In genomic region chr1:172894345-172895049, GRCh38 we compare ENCODE assay signal across 8 cellular contexts.
A peak's percentile ranks its signal among the peaks of the same experiment; 100 is the strongest.
DNase-seq lines count a peak whose midpoint lies in the region; ATAC-seq and TF ChIP-seq lines count a peak whose summit lies in the region.
"Had no signal": no experiment of that assay in that cellular context is flagged by ENCODE, and none has a peak within 500 bp of the region (broad histone marks: within the 10 kb centered on the region; RNA-seq: fewer than 3 reads in every experiment).

No MANE protein-coding gene starts in this region.

- no peak overlapping the region for H3K23ac ChIP-seq in H9 (ENCODE audit: insufficient read length, low read depth, low read length)

- H4K91ac ChIP-seq in H9 (ENCODE audit: insufficient read length, low read depth, low read length), result no peak overlapping the region

- no peaks in the 10 kb centered on the region for H3K23me2 ChIP-seq in H9 (ENCODE audit: insufficient read length, low read depth, low read length, poor library complexity, severe bottlenecking)

- DNase-seq in activated B cell treated with CpG ODN at 0.5 μM for 24 hours (no peak), natural killer cell (no peak), breast epithelium (ENCODE audit: low spot score in 2 of 2) (no peak), H9 (no peak)
- DNase-seq: NCI-H446 had no signal

- H4K5ac ChIP-seq in H9 (ENCODE audit: insufficient read length, low read depth, low read length), result no peak overlapping the region

- H3T11ph ChIP-seq in H9 (ENCODE audit: low read length), result no peak overlapping the region

- no peak overlapping the region for H3K4me3 ChIP-seq in breast epithelium

- H3K4me1 ChIP-seq in breast epithelium, result no peaks in the 10 kb centered on the region
- no peaks in the 10 kb centered on the region for H3K4me1 ChIP-seq in H9 (ENCODE audit: insufficient read depth, low read length)

- no peak overlapping the region for H4K8ac ChIP-seq in H9 (replicated peaks; ENCODE audit: insufficient read length, low read depth, low read length)

- TF ChIP-seq CTCF in activated B cell treated with CpG ODN at 0.5 μM for 24 hours (IDR thresholded peaks at IDR 0.05) (no peak), natural killer cell (IDR thresholded peaks at IDR 0.05) (no peak), breast epithelium (IDR thresholded peaks at IDR 0.05) (no peak), H9 (conservative IDR thresholded peaks at IDR 0.05) (no peak)

- H3K4me3 Mint-ChIP-seq in activated B cell treated with CpG ODN at 0.5 μM for 24 hours, result peak overlapping the region; percentile 70
- peak overlapping the region; percentile 79 for H3K4me3 Mint-ChIP-seq in natural killer cell
- no peak overlapping the region for H3K4me3 Mint-ChIP-seq in H9

- H3K27ac Mint-ChIP-seq in activated B cell treated with CpG ODN at 0.5 μM for 24 hours (peak overlapping the region; percentile 86), natural killer cell (peak overlapping the region; percentile 56 to 80), H9 (no peak overlapping the region; a peak in 1 of 7 replicates)

- POLR2A ChIA-PET in activated B cell treated with CpG ODN at 0.5 μM for 24 hours (lab: Charles Lee), result interaction anchor here (0.6 to 2.7 kb wide), 5 partner anchors 12 to 149 kb away, joined by 3 to 13 read pairs (median 3); no protein-coding TSS in a partner anchor

- no peak overlapping the region for H2BK12ac ChIP-seq in H9 (ENCODE audit: insufficient read length, low read depth, low read length)

- no peaks in the 10 kb centered on the region for H3K79me2 ChIP-seq in H9 (ENCODE audit: insufficient read depth, low read length)

- H3K18ac ChIP-seq in H9 (ENCODE audit: insufficient read length, low read depth, low read length), result no peak overlapping the region

- H3K4me1 Mint-ChIP-seq in activated B cell treated with CpG ODN at 0.5 μM for 24 hours, result peaks cover 36% of the 10 kb centered on the region
- H3K4me1 Mint-ChIP-seq in natural killer cell, result peaks cover 17% of the 10 kb centered on the region in 2 donors
- H3K4me1 Mint-ChIP-seq in H9, result peaks cover 5 to 7% of the 10 kb centered on the region in 2 experiments; a peak in 3 of 4 replicates

- H2BK5ac ChIP-seq in H9 (ENCODE audit: insufficient read length, low read length), result no peak overlapping the region

- H3K9me3 ChIP-seq in breast epithelium (no peaks in the 10 kb centered on the region), H9 (ENCODE audit: control insufficient read depth, low read depth, low read length) (no peaks in the 10 kb centered on the region)

- no peaks in the 10 kb centered on the region for H3K79me1 ChIP-seq in H9 (ENCODE audit: insufficient read depth, low read depth, low read length, poor library complexity, severe bottlenecking)

- no peak overlapping the region for H3K9ac ChIP-seq in H9 (ENCODE audit: extremely low read depth, insufficient read length, low read length)

- no peaks in the 10 kb centered on the region for H4K20me1 ChIP-seq in H9 (ENCODE audit: control insufficient read depth, insufficient read depth, insufficient read length)

- H3K36me3 ChIP-seq in breast epithelium, result no peaks in the 10 kb centered on the region

- intact Hi-C loops in activated B cell treated with CpG ODN at 0.5 μM for 24 hours (cut with micrococcal nuclease) (loop anchor here (1.0 to 2.0 kb wide), 2 partner anchors 75 to 148 kb away; no protein-coding TSS in a partner anchor), natural killer cell (cut with micrococcal nuclease) (loop anchor here (5.0 kb wide), 1 partner anchor 77 kb away; no protein-coding TSS in a partner anchor), breast epithelium (cut with DNase I; ENCODE audit: low total_unique reads) (no loop called here)

- no peak overlapping the region for H3K56ac ChIP-seq in H9 (ENCODE audit: insufficient read length, low read depth, low read length)

- H3K4ac ChIP-seq in H9 (ENCODE audit: low read depth, low read length), result no peak overlapping the region

- H3K36me3 Mint-ChIP-seq in activated B cell treated with CpG ODN at 0.5 μM for 24 hours (ENCODE audit: low read depth), result no peaks in the 10 kb centered on the region
- no peaks in the 10 kb centered on the region for H3K36me3 Mint-ChIP-seq in natural killer cell
- H3K36me3 Mint-ChIP-seq in H9 (ENCODE audit: insufficient read depth in 1 of 3, low read depth in 3 of 3), result no peaks in the 10 kb centered on the region

- no peak overlapping the region for H2BK120ac ChIP-seq in H9 (ENCODE audit: low read depth, low read length, poor library complexity, severe bottlenecking)

- no peak overlapping the region for H3K4me2 ChIP-seq in H9 (ENCODE audit: insufficient read depth, insufficient read length, low read length)

- no peak overlapping the region for H3K14ac ChIP-seq in H9 (ENCODE audit: insufficient read depth, low read length)

- no peaks in the 10 kb centered on the region for H3K27me3 Mint-ChIP-seq in activated B cell treated with CpG ODN at 0.5 μM for 24 hours
- H3K27me3 Mint-ChIP-seq in natural killer cell (ENCODE audit: low read depth in 2 of 2), result peaks cover 0 to 2% of the 10 kb centered on the region in 2 donors
- no peaks in the 10 kb centered on the region for H3K27me3 Mint-ChIP-seq in H9 (ENCODE audit: low read depth)

- no peak overlapping the region for H2BK20ac ChIP-seq in H9 (ENCODE audit: low read depth, low read length, poor library complexity, severe bottlenecking)

- H2BK15ac ChIP-seq in H9 (ENCODE audit: low read depth, low read length), result no peak overlapping the region

- H3K27ac ChIP-seq in breast epithelium (no peak overlapping the region), H9 (ENCODE audit: insufficient read length, low read depth, low read length) (no peak overlapping the region)

- H3K27me3 ChIP-seq in breast epithelium (no peaks in the 10 kb centered on the region), H9 (ENCODE audit: insufficient read depth, low read length) (no peaks in the 10 kb centered on the region)

- CTCF ChIA-PET in activated B cell treated with CpG ODN at 0.5 μM for 24 hours (lab: Charles Lee), result interaction anchor here (0.7 to 1.5 kb wide), 5 partner anchors 13 to 308 kb away, joined by 3 to 8 read pairs (median 3); no protein-coding TSS in a partner anchor

- no peak overlapping the region for H2AK5ac ChIP-seq in H9 (ENCODE audit: insufficient read length, low read length)

- TF ChIP-seq POLR2A in breast epithelium (IDR thresholded peaks at IDR 0.05), result no peak

- H3K9me3 Mint-ChIP-seq in activated B cell treated with CpG ODN at 0.5 μM for 24 hours (no peaks in the 10 kb centered on the region), natural killer cell (peaks cover 0 to under 1% of the 10 kb centered on the region in 2 donors), H9 (no peaks in the 10 kb centered on the region)

- ATAC-seq in GM18520 (IDR thresholded peaks at IDR 0.05; ENCODE audit: unreplicated experiment) (peak; percentile 9), HG02642 (IDR thresholded peaks at IDR 0.05; ENCODE audit: poor library complexity, unreplicated experiment) (peak; percentile 37), activated B cell treated with CpG ODN at 0.5 μM for 24 hours (ENCODE audit: low read depth) (no peak), natural killer cell (peak in 2 of 3 donors; percentile 16 to 20), GM18858 (IDR thresholded peaks at IDR 0.05; ENCODE audit: unreplicated experiment) (no peak)

- no peak overlapping the region for H2AFZ ChIP-seq in H9 (ENCODE audit: low read length)

- WGBS in H9 (ENCODE audit: extremely low coverage, insufficient read length, low lambda C conversion rate), result no CpG with 5 or more reads among the region's 8 CpGs

Comparison
In these comparisons a context has a peak if more than half of its experiments do, and no peak if none do; other contexts are left out.
1. ATAC-seq: peak in GM18520 (single experiment), HG02642 (single experiment) and natural killer cell (2 of 3); none in activated B cell treated with CpG ODN at 0.5 μM for 24 hours (single experiment) and GM18858 (single experiment).
2. H3K27ac Mint-ChIP-seq: peak in activated B cell treated with CpG ODN at 0.5 μM for 24 hours (single experiment) and natural killer cell (2 of 2); none in H9 (0 of 3).
3. H3K4me3 Mint-ChIP-seq: peak in activated B cell treated with CpG ODN at 0.5 μM for 24 hours (single experiment) and natural killer cell (single experiment); none in H9 (0 of 2).